ENCODE assay signal across 1 cellular context in genomic region chr6:41335296-41335695, GRCh38.
TF ChIP-seq lines count a peak whose summit lies in the region.

TSS of gene NCR2 (plus strand) at chr6:41335608. CDS start at chr6:41335877, 269 bp downstream.

TF ChIP-seq in GM23338, 12 proteins besides CTCF, POLR2A, EP300 and RAD21 (continued from another document):
- TF ChIP-seq ZNF462 (CRISPR knock-in tag; IDR thresholded peaks at IDR 0.05) (no peak), CREB1 (CRISPR knock-in tag; IDR thresholded peaks at IDR 0.05; ENCODE audit: low read depth) (no peak)
